Comparison of ENCODE assay signal across 1 cellular context in genomic region chr3:143644370-143645089, GRCh38.
TF ChIP-seq lines count a peak whose summit lies in the region.

No MANE protein-coding gene starts in this region.

TF ChIP-seq in GM23338, 12 proteins besides CTCF, POLR2A, EP300 and RAD21 (continued from another document):
- TF ChIP-seq ZNF462 (CRISPR knock-in tag; IDR thresholded peaks at IDR 0.05): no peak
- no peak for TF ChIP-seq POLR2AphosphoS5 (IDR thresholded peaks at IDR 0.05; ENCODE audit: low read depth)
